Comparison of ENCODE assay signal across 1 cellular context in genomic region chr15:86236721-86237121, GRCh38.
TF ChIP-seq lines count a peak whose summit lies in the region.

No MANE protein-coding gene starts in this region.

TF ChIP-seq in H1, 55 proteins besides CTCF, POLR2A, EP300 and RAD21:
- TF ChIP-seq SIRT6 (IDR thresholded peaks at IDR 0.05; ENCODE audit: low read length) = no peak
- no peak for TF ChIP-seq TBP (IDR thresholded peaks at IDR 0.05; ENCODE audit: low read depth, low read length)
- no peak for TF ChIP-seq KDM1A (IDR thresholded peaks at IDR 0.05; ENCODE audit: borderline replicate concordance, low read length)
- TF ChIP-seq SIN3A (conservative IDR thresholded peaks at IDR 0.05 in 1 of 2, IDR thresholded peaks at IDR 0.05 in 1 of 2; ENCODE audit: low read depth in 1 of 2, low read length in 2 of 2) = 0 out of 4 replicates have a peak, but pooled peaks of 1 of the 2 experiments have one; percentile 10
- TF ChIP-seq E2F6 (IDR thresholded peaks at IDR 0.05) = no peak
- no peak for TF ChIP-seq ATF3 (IDR thresholded peaks at IDR 0.05; ENCODE audit: insufficient read depth, low read depth, low read length)
- TF ChIP-seq POU5F1 (IDR thresholded peaks at IDR 0.05; ENCODE audit: low read depth, low read length) = peak; percentile 57; the same call in 1 of the 2 replicates
- TF ChIP-seq KDM4A (IDR thresholded peaks at IDR 0.05; ENCODE audit: low read depth, low read length, severe bottlenecking) = no peak
- TF ChIP-seq NANOG (IDR thresholded peaks at IDR 0.05; ENCODE audit: insufficient read depth, low read depth, low read length, poor library complexity, severe bottlenecking) = peak; percentile 90
- no peak for TF ChIP-seq RNF2 (IDR thresholded peaks at IDR 0.05; ENCODE audit: borderline replicate concordance, low read depth, low read length, missing control alignments, poor library complexity, severe bottlenecking)
